Comparison of ENCODE assay signal across 30 cellular contexts in the genomic region with DNA sequence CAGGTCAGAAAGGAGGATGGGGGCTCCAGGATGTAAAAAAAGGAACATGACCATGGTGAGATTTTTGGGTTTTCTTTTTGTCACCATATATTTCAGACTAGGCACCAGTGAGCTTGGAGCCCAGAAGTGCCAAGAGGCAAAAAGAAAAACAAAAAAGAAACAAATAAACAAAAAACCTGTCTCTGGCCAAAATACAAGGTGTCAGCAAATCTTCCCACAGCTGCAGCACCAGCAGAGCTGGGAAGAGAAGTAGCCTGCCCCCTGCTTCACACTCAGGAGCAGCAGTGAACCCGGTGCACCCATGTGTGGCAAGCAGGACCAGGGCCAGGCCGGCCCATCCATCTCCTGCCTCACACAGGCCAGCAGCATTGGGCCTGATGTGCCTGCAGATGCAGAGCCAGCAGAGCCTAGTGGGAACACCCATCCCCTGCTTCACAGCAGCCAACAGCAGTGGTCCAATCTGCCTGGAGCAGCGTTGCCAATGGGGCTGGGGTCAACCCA. TPM values are rescaled to one million over a fixed set of nuclear protein-coding genes. Genes with fewer than 3 reads are reported as not detected.
DNase-seq lines count a peak whose midpoint lies in the region; ATAC-seq, FAIRE-seq and TF ChIP-seq lines count a peak whose summit lies in the region.
"Had no signal": no experiment of that assay in that cellular context is flagged by ENCODE, and none has a peak within 500 bp of the region (broad histone marks: within the 10 kb centered on the region; RNA-seq: fewer than 3 reads in every experiment).

No MANE protein-coding gene starts in this region.

- H3K4me1 ChIP-seq in left ventricle myocardium inferior (no peaks in the 10 kb centered on the region), esophagus muscularis mucosa (no peaks in the 10 kb centered on the region)
- H3K4me1 ChIP-seq: BE2C had no signal

- H3K9me3 Mint-ChIP-seq in osteocyte (ENCODE audit: unreplicated experiment), result peaks cover 23% of the 10 kb centered on the region

- peaks cover 6% of the 10 kb centered on the region for H3K36me3 Mint-ChIP-seq in osteocyte (ENCODE audit: unreplicated experiment)

- intact Hi-C loops in cardiac septum (cut with DNase I) (no loop called here), left ventricle myocardium inferior (cut with micrococcal nuclease) (no loop called here), esophagus muscularis mucosa (cut with DNase I) (no loop called here)

- TF ChIP-seq POLR2A in esophagus muscularis mucosa (IDR thresholded peaks at IDR 0.05; ENCODE audit: low read depth), result no peak

- no peak overlapping the region for H3K27ac ChIP-seq in left ventricle myocardium inferior (replicated peaks)
- no peak overlapping the region for H3K27ac ChIP-seq in esophagus muscularis mucosa (replicated peaks in 1 of 4)
- H3K27ac ChIP-seq: 22Rv1, GM23248, PC-9, RWPE1 had no signal

- H3K27ac Mint-ChIP-seq in osteocyte (ENCODE audit: unreplicated experiment), result no peak overlapping the region

- WGBS in esophagus muscularis mucosa, result 90% methylated on average over 3 of the region's 3 CpGs

- no peak for FAIRE-seq in RCC 7860 (lab: Jason Lieb, UNC)
- FAIRE-seq: GM18507 had no signal

- H3K27me3 Mint-ChIP-seq in osteocyte (ENCODE audit: unreplicated experiment), result peaks cover 24% of the 10 kb centered on the region

- DNase-seq in cardiac septum (ENCODE audit: low spot score) (peak; percentile 43), left ventricle myocardium inferior (no peak), RPMI8226 (peak; percentile 41), esophagus muscularis mucosa (ENCODE audit: extremely low spot score) (peak; percentile 55), osteocyte (ENCODE audit: extremely low spot score, unreplicated experiment) (peak; percentile 73), RCC 7860 (ENCODE audit: low spot score) (no peak), NOMO-1 (lab: John Stamatoyannopoulos, UW; ENCODE audit: unreplicated experiment in 2 of 2) (no peak)
- DNase-seq: ACHN, BE2C, Calu3, DMS153, GM23248, H7, KG1, MG63, NCI-H1105 treated with DMSO at 0.1 percent for 48 hours, NCI-H146, NCI-H1930, NCI-H2107, NCI-H524 treated with DMSO at 0.1 percent for 48 hours, NCI-H774, PC-9, SHP77 treated with DMSO at 0.1 percent for 48 hours had no signal

- H3K27me3 ChIP-seq in left ventricle myocardium inferior (ENCODE audit: low read depth) (no peaks in the 10 kb centered on the region), esophagus muscularis mucosa (no peaks in the 10 kb centered on the region)
- H3K27me3 ChIP-seq: BE2C, MG63 had no signal

- no peaks in the 10 kb centered on the region for H3K36me3 ChIP-seq in left ventricle myocardium inferior
- H3K36me3 ChIP-seq in esophagus muscularis mucosa, result no peaks in the 10 kb centered on the region
- H3K36me3 ChIP-seq: BE2C, MG63 had no signal

- no peak for ATAC-seq in HG03469 (IDR thresholded peaks at IDR 0.05; ENCODE audit: unreplicated experiment)

- no peak for TF ChIP-seq EP300 in esophagus muscularis mucosa (IDR thresholded peaks at IDR 0.05)

- no peak overlapping the region for H3K4me3 Mint-ChIP-seq in osteocyte (ENCODE audit: unreplicated experiment)

- H3K4me3 ChIP-seq in left ventricle myocardium inferior (no peak overlapping the region), esophagus muscularis mucosa (no peak overlapping the region)
- H3K4me3 ChIP-seq: GM23248, MG63, PC-9 had no signal

- H3K9me3 ChIP-seq in left ventricle myocardium inferior (replicated peaks) (peaks cover 36% of the 10 kb centered on the region), esophagus muscularis mucosa (peaks cover 0 to 26% (median 6%) of the 10 kb centered on the region in 4 donors)
- H3K9me3 ChIP-seq: BE2C had no signal

- no peaks in the 10 kb centered on the region for H3K4me1 Mint-ChIP-seq in osteocyte (ENCODE audit: unreplicated experiment)

- TF ChIP-seq CTCF in left ventricle myocardium inferior (IDR thresholded peaks at IDR 0.05; ENCODE audit: borderline replicate concordance) (no peak), esophagus muscularis mucosa (IDR thresholded peaks at IDR 0.05) (no peak), osteocyte (IDR thresholded peaks at IDR 0.05) (no peak)

RNA-seq across cellular contexts. Expression of a gene that starts 34.7 kb away (rescaled TPM):
- 163 TPM for total RNA-seq in cardiac septum
- total RNA-seq in left ventricle myocardium inferior, result 136 TPM
- under 1 TPM in 2 of 4 donors, not detected in 2; 0.06 to 0.42 TPM for total RNA-seq in esophagus muscularis mucosa
- not detected in 2 replicates for total RNA-seq in osteocyte
- total RNA-seq: Calu3, Daoy, G401, GM23248, H7, HT1080, PC-9 had no signal

Comparison
In these comparisons a context has a peak if more than half of its experiments do, and no peak if none do; other contexts are left out.
1. DNase-seq: peak in cardiac septum (single experiment), RPMI8226 (single experiment), esophagus muscularis mucosa (single experiment) and osteocyte (single experiment); none in left ventricle myocardium inferior (single experiment), RCC 7860 (single experiment) and NOMO-1 (0 of 2).
2. RNA of a gene that starts 34.7 kb away (total RNA-seq): 163 TPM in cardiac septum (single experiment) and 136 TPM in left ventricle myocardium inferior (single experiment); 0.06 to 0.42 TPM in esophagus muscularis mucosa and not detected in osteocyte; every median in the first group is over 10 times any median in the second.